Comparison of ENCODE assay signal across 23 cellular contexts in the genomic region with DNA sequence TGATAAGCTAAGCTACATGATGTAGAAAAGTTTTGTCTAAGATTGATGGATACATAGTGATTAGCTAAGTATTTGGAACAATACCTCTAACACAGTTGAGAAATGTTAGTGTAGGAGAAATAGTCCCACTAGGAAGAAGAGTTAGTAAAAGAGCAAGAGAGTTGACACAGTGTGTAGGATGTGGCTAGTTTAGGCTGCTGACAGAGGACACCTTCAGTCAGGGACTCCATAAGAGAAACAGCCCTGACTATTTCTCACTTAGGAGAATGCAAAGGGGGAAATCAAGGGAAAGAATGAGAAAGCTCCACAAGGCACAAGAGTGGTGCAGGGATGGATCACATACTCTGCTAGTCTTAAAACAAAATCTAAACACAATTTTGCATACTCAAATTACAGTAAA.
"Had no signal": no experiment of that assay in that cellular context is flagged by ENCODE, and none has a peak within 500 bp of the region (broad histone marks: within the 10 kb centered on the region; RNA-seq: fewer than 3 reads in every experiment).

No MANE protein-coding gene starts in this region.

- H3K9me3 ChIP-seq: adrenal gland, ascending aorta, colonic mucosa, gastroesophageal sphincter, prostate gland, transverse colon had no signal

- DNase-seq: activated CD4-positive, alpha-beta T cell treated with anti-CD3 and anti-CD28 coated beads, Interleukin-2, amount 10 ng/mL, durations not matched to agents 7 days and 5 days; activated CD4-positive, CD25-positive, alpha-beta regulatory T cell treated with anti-CD3 and anti-CD28 coated beads, Interleukin-2, amount 50 U/mL, for 72 hours; activated CD8-positive, alpha-beta T cell treated with anti-CD3 and anti-CD28 coated beads for 36 hours; activated gamma-delta T cell treated with Interleukin-2 at 50 U/mL for 16 hours; adrenal gland; colonic mucosa; dorsolateral prefrontal cortex; esophagus squamous epithelium; heart left ventricle; islet precursor cell; lower lobe of right lung; naive thymus-derived CD4-positive, alpha-beta T cell; stimulated activated CD4-positive, alpha-beta T cell treated with anti-CD3 and anti-CD28 coated beads, Interleukin-2, amount 100 ng/mL, for 48 hours; stimulated activated CD8-positive, alpha-beta memory T cell treated with anti-CD3 and anti-CD28 coated beads, Interleukin-4, amount 100 ng/mL, for 48 hours; stimulated activated naive B cell treated with anti-CD40 and anti-IgM and Interleukin-4, amounts not matched to agents 10 μg/mL and 1 μg/mL and 100 μg/mL, for 72 hours; transverse colon; WERI-Rb-1 had no signal

- H3K4me3 ChIP-seq: adrenal gland, ascending aorta, colonic mucosa, dorsolateral prefrontal cortex, gastroesophageal sphincter, heart left ventricle, lower lobe of right lung, prostate gland, transverse colon had no signal

- FAIRE-seq: TTC549, urothelium cell line had no signal

- H3K4me1 ChIP-seq: adrenal gland, ascending aorta, colonic mucosa, esophagus squamous epithelium, gastroesophageal sphincter, heart left ventricle, lower lobe of right lung, prostate gland, transverse colon had no signal

- H3K36me3 ChIP-seq: adrenal gland, ascending aorta, colonic mucosa, esophagus squamous epithelium, gastroesophageal sphincter, heart left ventricle, lower lobe of right lung, prostate gland, transverse colon, WERI-Rb-1 had no signal

- ATAC-seq: activated CD8-positive, alpha-beta T cell treated with anti-CD3 and anti-CD28 coated beads for 36 hours; gastroesophageal sphincter; heart left ventricle; left lobe of liver; lower lobe of right lung; naive thymus-derived CD4-positive, alpha-beta T cell; stimulated activated naive B cell treated with anti-CD40 and anti-IgM and Interleukin-4, amounts not matched to agents 10 μg/mL and 1 μg/mL and 100 μg/mL, for 72 hours had no signal

- H3K27ac ChIP-seq: adrenal gland, ascending aorta, colonic mucosa, dorsolateral prefrontal cortex, esophagus squamous epithelium, gastroesophageal sphincter, heart left ventricle, lower lobe of right lung, prostate gland, transverse colon, WERI-Rb-1 had no signal

- H3K27me3 ChIP-seq: adrenal gland, ascending aorta, colonic mucosa, dorsolateral prefrontal cortex, esophagus squamous epithelium, gastroesophageal sphincter, heart left ventricle, transverse colon had no signal
